1 cellular context compared by ENCODE assay signal in genomic region chr16:22671301-22672076, GRCh38.
TF ChIP-seq lines count a peak whose summit lies in the region.

No MANE protein-coding gene starts in this region.

TF ChIP-seq in K562, 482 proteins besides CTCF, POLR2A, EP300 and RAD21:
- TF ChIP-seq ZBTB40 (IDR thresholded peaks at IDR 0.05) (peak; percentile 93), ZBTB40 (CRISPR knock-in tag; IDR thresholded peaks at IDR 0.05) (peak; percentile 84), RCOR1 (IDR thresholded peaks at IDR 0.05; ENCODE audit: borderline replicate concordance in 1 of 2, low read depth in 2 of 2, low read length in 2 of 2) (no peak)
